In the genomic region with DNA sequence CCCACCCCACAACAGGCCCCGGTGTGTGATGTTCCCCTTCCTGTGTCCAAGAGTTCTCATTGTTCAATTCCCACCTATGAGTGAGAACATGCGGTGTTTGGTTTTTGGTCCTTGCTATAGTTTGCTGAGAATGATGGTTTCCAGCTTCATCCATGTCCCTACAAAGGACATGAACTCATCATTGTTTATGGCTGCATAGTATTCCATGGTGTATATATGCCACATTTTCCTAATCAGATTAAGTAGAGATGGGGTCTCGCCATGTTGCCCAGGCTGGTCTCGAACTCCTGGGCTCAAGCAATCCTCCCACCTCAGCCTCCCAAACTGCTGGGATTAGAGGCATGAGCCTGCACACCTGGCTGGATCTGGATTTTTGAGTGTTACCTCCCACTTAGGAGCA, we compare ENCODE assay signal across 3 cellular contexts. TPM values are rescaled to one million over a fixed set of nuclear protein-coding genes. Genes with fewer than 3 reads are reported as not detected.
DNase-seq lines count a peak whose midpoint lies in the region; ATAC-seq, FAIRE-seq and TF ChIP-seq lines count a peak whose summit lies in the region.
"Not testable (repeated sequence)": the region's sequence is repeated elsewhere in the genome, so short reads cannot be mapped to it uniquely, and the experiment has no call there.

No MANE protein-coding gene starts in this region.

- not testable (repeated sequence) for H3K4me2 ChIP-seq in K562 (ENCODE audit: insufficient read depth, low read length)

- H3K36me3 ChIP-seq in HEK293 (ENCODE audit: control insufficient read depth in 2 of 2, insufficient read depth in 1 of 2, low read length in 2 of 2); K562 (ENCODE audit: control insufficient read depth, insufficient read depth, low read length); subcutaneous abdominal adipose tissue (ENCODE audit: control insufficient read depth in 5 of 5, insufficient read depth in 5 of 5, low read length in 5 of 5): not testable (repeated sequence)

- CTCF ChIA-PET in HEK293 (lab: Yijun Ruan, JAX), result interaction anchor here (0.9 kb wide), 1 partner anchor 17 kb away, joined by 3 read pairs; no protein-coding TSS in a partner anchor
- CTCF ChIA-PET in K562 (lab: Yijun Ruan, JAX; ENCODE audit: low intra/inter-chr PET ratio), result not testable (repeated sequence)

- H2AFZ ChIP-seq in K562 (ENCODE audit: low read depth, low read length), result not testable (repeated sequence)

- not testable (repeated sequence) for H3K79me2 ChIP-seq in K562 (ENCODE audit: control insufficient read depth, insufficient read depth, low read length)

- not testable (repeated sequence) for BruUV-seq in K562 (replicated peaks; lab: Mats Ljungman, UMichigan)

- in situ Hi-C loops in K562 (cut with MboI), result not testable (repeated sequence)

- TF ChIP-seq RAD21 in K562 (CRISPR knock-in tag; conservative IDR thresholded peaks at IDR 0.05 in 1 of 2, IDR thresholded peaks at IDR 0.05 in 1 of 2), result not testable (repeated sequence)

- not testable (repeated sequence) for TF ChIP-seq POLR2A in K562 (conservative IDR thresholded peaks at IDR 0.05)

- not testable (repeated sequence) for H3K27me3 ChIP-seq in K562 (ENCODE audit: control insufficient read depth in 2 of 2, insufficient read depth in 2 of 2, low read length in 2 of 2); subcutaneous abdominal adipose tissue (ENCODE audit: control insufficient read depth in 5 of 5, insufficient read depth in 4 of 5, low read length in 5 of 5)

- POLR2A ChIA-PET in HEK293 (lab: Yijun Ruan, JAX), result not testable (repeated sequence)
- POLR2A ChIA-PET in K562 (lab: Yijun Ruan, JAX), result interaction anchor here (0.5 kb wide), 1 partner anchor 366 kb away, joined by 3 read pairs; no protein-coding TSS in a partner anchor

- intact Hi-C loops in K562 (cut with micrococcal nuclease), result not testable (repeated sequence)

- 61% methylated on average over 4 of the region's 4 CpGs for WGBS in K562 (ENCODE audit: insufficient coverage, low coverage, missing lambda C conversion rate)

- not testable (repeated sequence) for ATAC-seq in K562

- not testable (repeated sequence) for H4K20me1 ChIP-seq in K562 (replicated peaks; ENCODE audit: control insufficient read depth, insufficient read depth, low read length)

- not testable (repeated sequence) for H3K9me1 ChIP-seq in K562 (ENCODE audit: control insufficient read depth, insufficient read depth, low read length)

- not testable (repeated sequence) for H3K4me1 ChIP-seq in HEK293 (ENCODE audit: control insufficient read depth, insufficient read depth, low read length); K562 (replicated peaks in 1 of 2; ENCODE audit: control insufficient read depth in 2 of 2, insufficient read depth in 2 of 2, low read length in 2 of 2)
- H3K4me1 ChIP-seq in subcutaneous abdominal adipose tissue (ENCODE audit: control insufficient read depth in 5 of 5, insufficient read depth in 5 of 5, low read length in 5 of 5), result peaks cover 1 to 26% (median 24%) of the 10 kb centered on the region in 5 donors

- FAIRE-seq in K562 (lab: Jason Lieb, UNC), result not testable (repeated sequence)

- TF ChIP-seq CTCF in HEK293 (tag by site-specific recombination; IDR thresholded peaks at IDR 0.05); K562 (IDR thresholded peaks at IDR 0.05 in 2 of 3, conservative IDR thresholded peaks at IDR 0.05 in 1 of 3; ENCODE audit: insufficient read depth in 2 of 3, low read depth in 1 of 3, low read length in 3 of 3): not testable (repeated sequence)

- not testable (repeated sequence) for TF ChIP-seq EP300 in K562 (IDR thresholded peaks at IDR 0.05; ENCODE audit: low read length)

- not testable (repeated sequence) for DNase-seq in K562 (ENCODE audit: extremely low read depth in 1 of 4, low spot score in 3 of 4)

- not testable (repeated sequence) for H3K27ac ChIP-seq in HEK293 (ENCODE audit: extremely low read depth, low read depth, low read length); K562 (ENCODE audit: extremely low read depth, low read depth, low read length)
- peak overlapping the region; percentile 84 for H3K27ac ChIP-seq in subcutaneous abdominal adipose tissue (ENCODE audit: low read depth, low read length)

- not testable (repeated sequence) for H3K9ac ChIP-seq in K562 (ENCODE audit: insufficient read depth in 1 of 2, low read depth in 2 of 2, low read length in 2 of 2); subcutaneous abdominal adipose tissue (ENCODE audit: low read length in 5 of 5)

- H3K4me3 ChIP-seq in HEK293 (ENCODE audit: low read depth, low read length); K562; subcutaneous abdominal adipose tissue (ENCODE audit: low read depth in 1 of 5, low read length in 5 of 5): not testable (repeated sequence)

- not testable (repeated sequence) for H3K9me3 ChIP-seq in HEK293 (ENCODE audit: control insufficient read depth, insufficient read depth, low read depth, low read length); K562 (replicated peaks; ENCODE audit: control insufficient read depth, insufficient read depth, low read depth, low read length); subcutaneous abdominal adipose tissue (ENCODE audit: control insufficient read depth in 5 of 5, low read length in 5 of 5)

TF ChIP-seq in HEK293, 187 proteins besides CTCF, POLR2A, EP300 and RAD21:
- peak; percentile 97 for TF ChIP-seq ZNF146 (tag by site-specific recombination; IDR thresholded peaks at IDR 0.05)

TF ChIP-seq in K562, 482 proteins besides CTCF, POLR2A, EP300 and RAD21:
- TF ChIP-seq ZNF146 (CRISPR knock-in tag; IDR thresholded peaks at IDR 0.05; ENCODE audit: unreplicated experiment) (peak; percentile 57), BCOR (IDR thresholded peaks at IDR 0.05) (peak; percentile 25; the same call in 1 of the 2 replicates)

RNA-seq across cellular contexts. Expression of a gene that starts 28.5 kb away (rescaled TPM):
- 527 and 872 TPM in 2 replicates for total RNA-seq in K562 (2011; cell fraction: chromatin; rRNA removed; ENCODE audit: low replicate concordance)
- 542 and 585 TPM in 2 replicates for total RNA-seq in K562 (2011; cell fraction: nucleolus; rRNA removed)
- total RNA-seq in K562 (2011; cell fraction: nucleoplasm; rRNA removed), result 348 and 489 TPM in 2 replicates
- total RNA-seq in K562 (2014; rRNA removed) (80.5 and 86.7 TPM in 2 replicates), K562 (2014; rRNA removed; fragmentation: Illumina TruSeq; extraction: Trizol) (38.9 and 42.3 TPM in 2 replicates), K562 (2015; rRNA removed; fragmentation: Illumina TruSeq; extraction: Trizol) (49.2 and 53.5 TPM in 2 replicates), K562 (2021) (81.9 and 101 TPM in 2 replicates)
- polyA plus RNA-seq in K562 (2011; rRNA removed) (132 and 143 TPM in 2 replicates), K562 (2014; fragmentation: Illumina TruSeq; extraction: Trizol) (62.3 and 88.2 TPM in 2 replicates), K562 (2014; fragmentation: Nextera tagmentation; extraction: Ambion mirVana) (10 to 100 TPM; 36.8 TPM), K562 (2014; rRNA removed) (105 and 119 TPM in 2 replicates)
- polyA plus RNA-seq in K562 (2011; cell fraction: cytosol; rRNA removed), result 249 and 254 TPM in 2 replicates
- 889 and 1,080 TPM in 2 replicates for polyA plus RNA-seq in K562 (2011; cell fraction: nucleus; rRNA removed)
- 107 and 112 TPM in 2 replicates for polyA plus RNA-seq in K562 (2012)
- 72.4 and 98.1 TPM in 2 replicates for polyA minus RNA-seq in K562 (2011; rRNA and poly(A)+ RNA removed)
- 47.4 and 59.7 TPM in 2 replicates for polyA minus RNA-seq in K562 (2011; cell fraction: cytosol; rRNA and poly(A)+ RNA removed)
- polyA minus RNA-seq in K562 (2011; cell fraction: nucleus; rRNA and poly(A)+ RNA removed), result 245 and 267 TPM in 2 replicates
